Comparison of ENCODE assay signal across 10 cellular contexts in genomic region chr7:150755473-150756099, GRCh38. TPM values are rescaled to one million over a fixed set of nuclear protein-coding genes. Genes with fewer than 3 reads are reported as not detected.
DNase-seq lines count a peak whose midpoint lies in the region; ATAC-seq and TF ChIP-seq lines count a peak whose summit lies in the region.
"Had no signal": no experiment of that assay in that cellular context is flagged by ENCODE, and none has a peak within 500 bp of the region (broad histone marks: within the 10 kb centered on the region; RNA-seq: fewer than 3 reads in every experiment).

No MANE protein-coding gene starts in this region.

- TF ChIP-seq CTCF in heart left ventricle (IDR thresholded peaks at IDR 0.05): no peak
- TF ChIP-seq CTCF in MCF 10A (IDR thresholded peaks at IDR 0.05; ENCODE audit: unreplicated experiment): no peak

- H3K27ac Mint-ChIP-seq in activated CD4-positive, alpha-beta memory T cell treated with anti-CD3 and anti-CD28 coated beads for 36 hours: peak overlapping the region; percentile 93
- H3K27ac Mint-ChIP-seq in MCF 10A (ENCODE audit: low read depth, unreplicated experiment): no peak overlapping the region
- H3K27ac Mint-ChIP-seq: dendritic cell treated with granulocyte-macrophage colony-stimulating factor and Interleukin-4, amounts not matched to agents 40 ng/mL and 50 ng/mL, for 4 days had no signal

- no peaks in the 10 kb centered on the region for H3K36me3 ChIP-seq in heart left ventricle
- H3K36me3 ChIP-seq in aorta (ENCODE audit: control insufficient read depth in 1 of 2, insufficient read depth in 2 of 2, low read length in 1 of 2): no peaks in the 10 kb centered on the region

- intact Hi-C loops in heart left ventricle (cut with DNase I) (loop anchor here (2.0 to 10.0 kb wide), 9 partner anchors 15 to 471 kb away; partner anchors contain the start of genes GIMAP6 (in 2 of the 10), GIMAP7 (in 1 of the 10), GIMAP8 (in 1 of the 10) and REPIN1 (in 1 of the 10)), Right ventricle myocardium inferior (cut with DNase I) (loop anchor here (2.0 to 10.0 kb wide), 3 partner anchors 13 to 471 kb away; partner anchors contain the start of gene GIMAP6), right cardiac atrium (cut with DNase I) (loop anchor here in 3 of 4 donors (2.0 to 10.0 kb wide), 3 partner anchors 131 to 308 kb away; partner anchors contain the start of gene GIMAP8 (in 1 of the 3)), aorta (cut with DNase I) (no loop called here), MCF 10A (cut with micrococcal nuclease) (loop anchor here (10.0 kb wide), 1 partner anchor 471 kb away; no protein-coding TSS in a partner anchor)
- intact Hi-C loops in activated CD4-positive, alpha-beta memory T cell treated with anti-CD3 and anti-CD28 coated beads for 36 hours (cut with micrococcal nuclease): loop anchor here (1.0 to 5.0 kb wide), 9 partner anchors 14 to 433 kb away; partner anchors contain the start of genes ACTR3C and LRRC61

- no peaks in the 10 kb centered on the region for H3K27me3 Mint-ChIP-seq in activated CD4-positive, alpha-beta memory T cell treated with anti-CD3 and anti-CD28 coated beads for 36 hours
- no peaks in the 10 kb centered on the region for H3K27me3 Mint-ChIP-seq in MCF 10A (ENCODE audit: insufficient read depth, unreplicated experiment)

- peak overlapping the region; percentile 57 for H3K4me3 Mint-ChIP-seq in activated CD4-positive, alpha-beta memory T cell treated with anti-CD3 and anti-CD28 coated beads for 36 hours
- H3K4me3 Mint-ChIP-seq in MCF 10A (ENCODE audit: unreplicated experiment): no peak overlapping the region
- H3K4me3 Mint-ChIP-seq: dendritic cell treated with granulocyte-macrophage colony-stimulating factor and Interleukin-4, amounts not matched to agents 40 ng/mL and 50 ng/mL, for 4 days had no signal

- DNase-seq in heart left ventricle (peak in 3 of 5 donors; percentile 49 to 65 (median 56)), Right ventricle myocardium inferior (ENCODE audit: missing footprints) (no peak), right cardiac atrium (peak in 2 of 3 donors; percentile 37 to 40), aorta (no peak), GOT3 (lab: John Stamatoyannopoulos, UW) (no peak), MCF 10A (ENCODE audit: unreplicated experiment) (no peak), NCI-H2196 (lab: John Stamatoyannopoulos, UW; ENCODE audit: unreplicated experiment) (no peak)
- peak; percentile 85 for DNase-seq in activated CD4-positive, alpha-beta memory T cell treated with anti-CD3 and anti-CD28 coated beads for 36 hours

- H3K36me3 Mint-ChIP-seq in activated CD4-positive, alpha-beta memory T cell treated with anti-CD3 and anti-CD28 coated beads for 36 hours: no peaks in the 10 kb centered on the region
- no peaks in the 10 kb centered on the region for H3K36me3 Mint-ChIP-seq in MCF 10A (ENCODE audit: insufficient read depth, unreplicated experiment)

- POLR2A ChIA-PET in activated CD4-positive, alpha-beta memory T cell treated with anti-CD3 and anti-CD28 coated beads for 36 hours (lab: Charles Lee): interaction anchor here (0.6 to 2.5 kb wide), 21 partner anchors 13 to 349 kb away, joined by 3 to 20 read pairs (median 5); partner anchors contain the start of genes GIMAP1, GIMAP2, GIMAP4 and GIMAP5
- POLR2A ChIA-PET in MCF 10A (lab: Yijun Ruan, JAX): interaction anchor here (0.6 to 0.7 kb wide), 2 partner anchors 51 to 886 kb away, joined by 3 to 5 read pairs; no protein-coding TSS in a partner anchor

- H3K4me1 ChIP-seq in heart left ventricle (peaks cover 0 to 59% (median 41%) of the 10 kb centered on the region in 12 donors), right cardiac atrium (ENCODE audit: control insufficient read depth, insufficient read depth, low read length) (peaks cover 9% of the 10 kb centered on the region), aorta (ENCODE audit: control insufficient read depth in 1 of 2, insufficient read depth in 2 of 2, low read length in 2 of 2) (no peaks in the 10 kb centered on the region)

- no peak for TF ChIP-seq POLR2A in heart left ventricle (IDR thresholded peaks at IDR 0.05)

- no TSS peak for BruUV-seq in MCF 10A (replicated peaks; lab: Mats Ljungman, UMichigan)

- ATAC-seq in heart left ventricle: peak; percentile 15 to 71 (median 40)
- no peak for ATAC-seq in Right ventricle myocardium inferior
- ATAC-seq in right cardiac atrium: peak; percentile 64 to 79
- ATAC-seq in aorta (ENCODE audit: low FRiP score): peak; percentile 45

- CTCF ChIA-PET in activated CD4-positive, alpha-beta memory T cell treated with anti-CD3 and anti-CD28 coated beads for 36 hours (lab: Charles Lee): interaction anchor here (0.8 to 5.3 kb wide), 24 partner anchors 11 to 400 kb away, joined by 3 to 80 read pairs (median 5); partner anchors contain the start of genes GIMAP1, GIMAP2, GIMAP6 and GIMAP8
- CTCF ChIA-PET in MCF 10A (lab: Yijun Ruan, JAX): interaction anchor here (0.5 to 2.9 kb wide), 10 partner anchors 10 to 438 kb away, joined by 3 to 32 read pairs (median 3); no protein-coding TSS in a partner anchor

- WGBS in heart left ventricle, 4 donors: 49 to 72% (median 65%) methylated on average over 4 of the region's 4 CpGs
- WGBS in right cardiac atrium: 53% methylated on average over 4 of the region's 4 CpGs
- WGBS in aorta, 2 donors: 52 to 58% methylated on average over 4 of the region's 4 CpGs

- H3K4me1 Mint-ChIP-seq in activated CD4-positive, alpha-beta memory T cell treated with anti-CD3 and anti-CD28 coated beads for 36 hours (ENCODE audit: low read depth): peaks cover 60% of the 10 kb centered on the region
- H3K4me1 Mint-ChIP-seq in MCF 10A (ENCODE audit: insufficient read depth, unreplicated experiment): no peaks in the 10 kb centered on the region

- H3K27ac ChIP-seq in heart left ventricle: peak overlapping the region; percentile 60 to 90 (median 74)
- H3K27ac ChIP-seq in right cardiac atrium (ENCODE audit: low read length): peak overlapping the region; percentile 81
- H3K27ac ChIP-seq in aorta (ENCODE audit: low read depth in 1 of 2, low read length in 2 of 2): no peak overlapping the region

- H3K4me3 ChIP-seq in heart left ventricle (no peak overlapping the region), right cardiac atrium (ENCODE audit: low read length) (no peak overlapping the region), aorta (ENCODE audit: low read length in 2 of 2) (no peak overlapping the region)

- H3K27me3 ChIP-seq in heart left ventricle (no peaks in the 10 kb centered on the region), right cardiac atrium (ENCODE audit: control insufficient read depth, insufficient read depth) (no peaks in the 10 kb centered on the region), aorta (ENCODE audit: control insufficient read depth in 1 of 2, insufficient read depth in 2 of 2, low read length in 1 of 2) (no peaks in the 10 kb centered on the region)

- no peaks in the 10 kb centered on the region for H3K9me3 ChIP-seq in heart left ventricle
- no peaks in the 10 kb centered on the region for H3K9me3 ChIP-seq in right cardiac atrium (ENCODE audit: control insufficient read depth, low read length)
- H3K9me3 ChIP-seq in aorta (ENCODE audit: control insufficient read depth, low read length): no peaks in the 10 kb centered on the region

- H3K9me3 Mint-ChIP-seq in activated CD4-positive, alpha-beta memory T cell treated with anti-CD3 and anti-CD28 coated beads for 36 hours: peaks cover 3% of the 10 kb centered on the region
- H3K9me3 Mint-ChIP-seq in MCF 10A (ENCODE audit: unreplicated experiment): no peaks in the 10 kb centered on the region
- H3K9me3 Mint-ChIP-seq: dendritic cell treated with granulocyte-macrophage colony-stimulating factor and Interleukin-4, amounts not matched to agents 40 ng/mL and 50 ng/mL, for 4 days had no signal

RNA-seq across cellular contexts. Expression of gene GIMAP5, which starts 18.4 kb away (rescaled TPM):
- 10 to 100 TPM in 8 of 9 donors, 1 to 10 TPM in 1; 6.4 to 40.4 (median 12.2) TPM for total RNA-seq in heart left ventricle
- 10 to 100 TPM; 22.1 to 22.2 TPM for polyA plus RNA-seq in heart left ventricle
- 9.0 TPM for total RNA-seq in Right ventricle myocardium inferior
- 10 to 100 TPM; 45.9 to 48.3 TPM for total RNA-seq in activated CD4-positive, alpha-beta memory T cell treated with anti-CD3 and anti-CD28 coated beads for 36 hours
- total RNA-seq in right cardiac atrium: 10 to 100 TPM in 3 of 4 donors, 1 to 10 TPM in 1; 9.3 to 24.2 (median 11.1) TPM
- 22.3 TPM for polyA plus RNA-seq in right cardiac atrium
- total RNA-seq in aorta: 10 to 100 TPM; 18.8 to 29.4 TPM
- polyA plus RNA-seq in aorta: 10 to 100 TPM in 1 of 2 donors, 1 to 10 TPM in 1; 3.1 to 14.5 TPM
- total RNA-seq in MCF 10A (2022): not detected in 2 replicates
- polyA plus RNA-seq: AG04450 had no signal

RNA-seq across cellular contexts. Expression of gene GIMAP1, which starts 39.2 kb away (rescaled TPM):
- total RNA-seq in heart left ventricle (1 to 10 TPM; 3.4 to 9.2 (median 5.8) TPM), Right ventricle myocardium inferior (5.8 TPM), right cardiac atrium (1 to 10 TPM; 3.3 to 6.7 (median 4.5) TPM), aorta (10 to 100 TPM in 1 of 2 donors, 1 to 10 TPM in 1; 5.4 to 11.6 TPM), MCF 10A (2022) (not detected in 2 replicates)
- polyA plus RNA-seq in heart left ventricle (1 to 10 TPM; 7.7 to 9.7 TPM), right cardiac atrium (7.8 TPM), aorta (1 to 10 TPM in 1 of 2 donors, under 1 TPM in 1; 0.95 to 4.3 TPM)
- total RNA-seq in activated CD4-positive, alpha-beta memory T cell treated with anti-CD3 and anti-CD28 coated beads for 36 hours: 1 to 10 TPM; 6.0 to 6.2 TPM
- polyA plus RNA-seq: AG04450 had no signal

RNA-seq across cellular contexts. Expression of gene TMEM176B, which starts 44.6 kb away (rescaled TPM):
- total RNA-seq in heart left ventricle (100 to 1,000 TPM in 3 of 9 donors, 10 to 100 TPM in 6; 25.1 to 137 (median 84.4) TPM), Right ventricle myocardium inferior (43.1 TPM), right cardiac atrium (100 to 1,000 TPM; 101 to 344 (median 237) TPM), aorta (10 to 100 TPM; 34.3 to 85.5 TPM), MCF 10A (2022) (0.42 TPM in 1 of 2 replicates, not detected in the other)
- polyA plus RNA-seq in heart left ventricle (10 to 100 TPM; 18.9 to 21.2 TPM), right cardiac atrium (114 TPM), aorta (10 to 100 TPM in 1 of 2 donors, 1 to 10 TPM in 1; 6.5 to 26.8 TPM)
- total RNA-seq in activated CD4-positive, alpha-beta memory T cell treated with anti-CD3 and anti-CD28 coated beads for 36 hours: not detected

RNA-seq across cellular contexts. Expression of gene TMEM176A, which starts 45.0 kb away (rescaled TPM):
- total RNA-seq in heart left ventricle (10 to 100 TPM; 11.7 to 77.1 (median 37.9) TPM), Right ventricle myocardium inferior (31.1 TPM), right cardiac atrium (100 to 1,000 TPM in 2 of 4 donors, 10 to 100 TPM in 2; 50.8 to 167 (median 126) TPM), aorta (10 to 100 TPM; 30.7 to 77.7 TPM), MCF 10A (2022) (not detected in 2 replicates)
- polyA plus RNA-seq in heart left ventricle (10 to 100 TPM; 10.2 to 17.9 TPM), right cardiac atrium (51.6 TPM), aorta (10 to 100 TPM in 1 of 2 donors, 1 to 10 TPM in 1; 3.7 to 43.3 TPM)
- total RNA-seq in activated CD4-positive, alpha-beta memory T cell treated with anti-CD3 and anti-CD28 coated beads for 36 hours: not detected

Comparison
In these comparisons a context has a peak if more than half of its experiments do, and no peak if none do; other contexts are left out.
1. DNase-seq: peak in heart left ventricle (3 of 5), activated CD4-positive, alpha-beta memory T cell treated with anti-CD3 and anti-CD28 coated beads for 36 hours (single experiment) and right cardiac atrium (2 of 3); none in Right ventricle myocardium inferior (single experiment), aorta (0 of 2), GOT3 (single experiment), MCF 10A (single experiment) and NCI-H2196 (single experiment).
2. H3K27ac ChIP-seq: peak in heart left ventricle (12 of 12) and right cardiac atrium (single experiment); none in aorta (0 of 2).
3. RNA of gene TMEM176B, which starts 44.6 kb away (total RNA-seq): 101 to 344 TPM in right cardiac atrium, 34.3 to 85.5 TPM in aorta, 25.1 to 137 TPM in heart left ventricle and 43.1 TPM in Right ventricle myocardium inferior (single experiment); 0.42 TPM in MCF 10A and not detected in activated CD4-positive, alpha-beta memory T cell treated with anti-CD3 and anti-CD28 coated beads for 36 hours; every median in the first group is over 10 times any median in the second.
4. intact Hi-C loops: an anchor here in heart left ventricle (2.0 to 10.0 kb wide), Right ventricle myocardium inferior (2.0 to 10.0 kb wide), activated CD4-positive, alpha-beta memory T cell treated with anti-CD3 and anti-CD28 coated beads for 36 hours (1.0 to 5.0 kb wide), right cardiac atrium (2.0 to 10.0 kb wide) and MCF 10A (10.0 kb wide); none called in aorta.